In the genomic region with DNA sequence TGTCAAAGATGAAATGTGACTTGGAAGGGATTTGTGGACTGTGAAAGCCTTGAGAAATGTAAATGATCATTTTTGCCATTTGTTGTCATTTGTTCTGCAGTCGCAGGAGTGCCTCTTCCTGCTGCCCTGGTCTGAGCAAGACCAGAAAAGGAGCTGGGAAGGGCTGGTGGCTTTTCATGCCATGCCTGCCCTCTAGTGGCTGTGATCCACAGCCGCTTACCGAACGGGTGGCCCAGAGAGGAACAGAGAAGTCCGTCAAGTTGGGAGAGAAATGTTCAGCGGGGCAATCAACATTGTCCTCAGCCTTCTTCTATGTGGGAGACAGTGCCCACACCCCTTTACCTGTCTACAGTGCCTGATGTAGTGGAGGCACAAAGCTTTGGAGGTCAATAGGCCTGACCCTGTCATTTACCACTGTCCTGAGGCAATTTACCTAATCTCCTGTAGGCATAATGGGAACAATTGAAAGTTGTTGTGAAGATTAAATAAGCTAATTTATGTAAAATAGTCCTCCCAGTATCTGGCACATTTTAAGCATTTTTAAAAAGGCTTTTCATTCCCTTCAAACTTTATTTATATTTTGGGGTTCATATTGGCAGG, we compare ENCODE assay signal across 8 cellular contexts.
DNase-seq lines count a peak whose midpoint lies in the region; ATAC-seq and TF ChIP-seq lines count a peak whose summit lies in the region.

No MANE protein-coding gene starts in this region.

- TF ChIP-seq POLR2A in Peyer's patch (IDR thresholded peaks at IDR 0.05): no peak
- no peak for TF ChIP-seq POLR2A in uterus (IDR thresholded peaks at IDR 0.05)

- H3K4me1 ChIP-seq in Peyer's patch (no peaks in the 10 kb centered on the region), trophoblast cell (ENCODE audit: control insufficient read depth in 1 of 2, insufficient read depth in 2 of 2, low read length in 2 of 2) (no peaks in the 10 kb centered on the region), uterus (no peaks in the 10 kb centered on the region)

- WGBS in trophoblast cell (ENCODE audit: extremely low coverage, insufficient coverage, insufficient read length): no CpG with 5 or more reads among the region's 6 CpGs

- peak; percentile 95 for TF ChIP-seq RAD21 in Ishikawa (IDR thresholded peaks at IDR 0.05; ENCODE audit: low read depth)

- no peak overlapping the region for H3K18ac ChIP-seq in trophoblast cell (ENCODE audit: low read length)

- DNase-seq in GM03348 (ENCODE audit: low spot score): peak; percentile 90
- DNase-seq in Peyer's patch: peak; percentile 68 to 84 (median 72)
- peak; percentile 16 for DNase-seq in activated T-helper 9 cell treated with anti-CD3 and anti-CD28 coated beads, Interleukin-2, amount 50 U/mL, for 16 hours (ENCODE audit: low read depth)
- DNase-seq in germinal center (ENCODE audit: low spot score): peak; percentile 81
- DNase-seq in trophoblast cell: peak; percentile 62 to 81
- DNase-seq in uterus: peak; percentile 77 to 80

- no peak overlapping the region for H3K4me2 ChIP-seq in trophoblast cell (ENCODE audit: low read length)

- H3K4ac ChIP-seq in trophoblast cell (ENCODE audit: low read depth, low read length): no peak overlapping the region

- no peak overlapping the region for H3K23ac ChIP-seq in trophoblast cell (ENCODE audit: low read length)

- H3K4me3 ChIP-seq in Peyer's patch (no peak overlapping the region), trophoblast cell (ENCODE audit: low read depth, low read length) (no peak overlapping the region), uterus (no peak overlapping the region)

- peak; percentile 45 to 76 (median 71) for TF ChIP-seq CTCF in Peyer's patch (IDR thresholded peaks at IDR 0.05)
- peak; percentile 79 to 85 (median 82) for TF ChIP-seq CTCF in uterus (IDR thresholded peaks at IDR 0.05)

- no peak for TF ChIP-seq EP300 in Ishikawa (IDR thresholded peaks at IDR 0.05; ENCODE audit: borderline replicate concordance)

- no peak overlapping the region for H4K12ac ChIP-seq in trophoblast cell (ENCODE audit: low read depth, low read length)

- H2BK5ac ChIP-seq in trophoblast cell (ENCODE audit: low read depth, low read length, poor library complexity): no peak overlapping the region

- no peak overlapping the region for H3K14ac ChIP-seq in trophoblast cell (ENCODE audit: low read length)

- H4K91ac ChIP-seq in trophoblast cell (ENCODE audit: low read depth, low read length): no peak overlapping the region

- no peak overlapping the region for H4K8ac ChIP-seq in trophoblast cell (ENCODE audit: low read depth, low read length)

- ATAC-seq in GM21737 (IDR thresholded peaks at IDR 0.05; ENCODE audit: unreplicated experiment): peak; percentile 100

- H3K27me3 ChIP-seq in Peyer's patch (no peaks in the 10 kb centered on the region), trophoblast cell (ENCODE audit: insufficient read depth, low read length) (no peaks in the 10 kb centered on the region), uterus (no peaks in the 10 kb centered on the region)

- H3K9me3 ChIP-seq in Peyer's patch (no peaks in the 10 kb centered on the region), trophoblast cell (ENCODE audit: insufficient read depth, low read depth, low read length) (no peaks in the 10 kb centered on the region), uterus (no peaks in the 10 kb centered on the region)

- H2AK5ac ChIP-seq in trophoblast cell (ENCODE audit: low read length): no peak overlapping the region

- H3K27ac ChIP-seq in Peyer's patch (no peak overlapping the region), trophoblast cell (ENCODE audit: low read depth, low read length) (no peak overlapping the region), uterus (peak overlapping the region in 1 of 2 donors; percentile 59)

- intact Hi-C loops in uterus (cut with DNase I; ENCODE audit: low total_unique reads): no loop called here

- no peaks in the 10 kb centered on the region for H3K79me2 ChIP-seq in trophoblast cell (ENCODE audit: control insufficient read depth, insufficient read depth, low read length, poor library complexity)

- H2AFZ ChIP-seq in trophoblast cell (ENCODE audit: insufficient read depth, low read length, poor library complexity): no peak overlapping the region

- H3K9ac ChIP-seq in trophoblast cell (ENCODE audit: low read length): no peak overlapping the region

- no peaks in the 10 kb centered on the region for H3K36me3 ChIP-seq in Peyer's patch
- H3K36me3 ChIP-seq in trophoblast cell (ENCODE audit: control insufficient read depth in 1 of 2, insufficient read depth in 2 of 2, low read length in 2 of 2): no peaks in the 10 kb centered on the region
- no peaks in the 10 kb centered on the region for H3K36me3 ChIP-seq in uterus

- no peaks in the 10 kb centered on the region for H3K79me1 ChIP-seq in trophoblast cell (ENCODE audit: low read length)

- H2BK120ac ChIP-seq in trophoblast cell (ENCODE audit: insufficient read depth, low read length, poor library complexity): no peak overlapping the region

- H2BK12ac ChIP-seq in trophoblast cell (ENCODE audit: low read length): no peak overlapping the region

TF ChIP-seq in Ishikawa, 13 proteins besides CTCF, POLR2A, EP300 and RAD21:
- no peak for TF ChIP-seq NFIC (IDR thresholded peaks at IDR 0.05)
- no peak for TF ChIP-seq CREB1 (IDR thresholded peaks at IDR 0.05; ENCODE audit: low read depth)
- TF ChIP-seq YY1 (IDR thresholded peaks at IDR 0.05; ENCODE audit: low read depth): no peak
TF ChIP-seq in Ishikawa: peak in this region for 0.

Comparison
In these comparisons a context has a peak if more than half of its experiments do, and no peak if none do; other contexts are left out.
1. DNase-seq: peak in every context shown above with its lines; median percentile 90 in GM03348; 81 in germinal center; 78 in uterus; 72 in Peyer's patch; 72 in trophoblast cell; 16 in activated T-helper 9 cell treated with anti-CD3 and anti-CD28 coated beads, Interleukin-2, amount 50 U/mL, for 16 hours.